ENCODE assay signal across 11 cellular contexts in genomic region chr3:112974178-112974517, GRCh38. TPM values are rescaled to one million over a fixed set of nuclear protein-coding genes. Genes with fewer than 3 reads are reported as not detected.
DNase-seq lines count a peak whose midpoint lies in the region; ATAC-seq lines count a peak whose summit lies in the region.
"Had no signal": no experiment of that assay in that cellular context is flagged by ENCODE, and none has a peak within 500 bp of the region (broad histone marks: within the 10 kb centered on the region; RNA-seq: fewer than 3 reads in every experiment).

No MANE protein-coding gene starts in this region.

- 49% methylated on average over 2 of the region's 2 CpGs for WGBS in esophagus, 2 donors

- H3K27ac ChIP-seq in esophagus (ENCODE audit: low read depth in 2 of 2, low read length in 1 of 2), result peak overlapping the region in 1 of 2 donors; percentile 15
- H3K27ac ChIP-seq: vagina had no signal

- H3K4me1 ChIP-seq in esophagus (ENCODE audit: control insufficient read depth in 2 of 2, insufficient read depth in 2 of 2, low read length in 1 of 2), result no peaks in the 10 kb centered on the region
- H3K4me1 ChIP-seq: vagina had no signal

- no peaks in the 10 kb centered on the region for H3K9me3 ChIP-seq in esophagus (ENCODE audit: control insufficient read depth in 2 of 2, insufficient read depth in 1 of 2, low read depth in 1 of 2, low read length in 1 of 2)
- H3K9me3 ChIP-seq: BLaER1 treated with 17β-estradiol and CSF1 and Interleukin-3, amounts not matched to agents 10 nM and 100 nM; vagina had no signal

- no peaks in the 10 kb centered on the region for H3K27me3 ChIP-seq in esophagus (ENCODE audit: control insufficient read depth in 1 of 2, insufficient read depth in 2 of 2, low read length in 2 of 2)
- H3K27me3 ChIP-seq: BLaER1 treated with 17β-estradiol and CSF1 and Interleukin-3, amounts not matched to agents 10 nM and 100 nM; vagina had no signal

- ATAC-seq in GM19397 (IDR thresholded peaks at IDR 0.05; ENCODE audit: unreplicated experiment) (peak; percentile 5), HG03439 (IDR thresholded peaks at IDR 0.05; ENCODE audit: unreplicated experiment) (peak; percentile 22)

- H3K4me3 ChIP-seq in esophagus (ENCODE audit: low read depth in 1 of 2, low read length in 2 of 2), result peak overlapping the region; percentile 32 to 34
- H3K4me3 ChIP-seq: vagina had no signal

- DNase-seq in CD1c-positive myeloid dendritic cell (ENCODE audit: extremely low spot score) (peak; percentile 49), medulla oblongata (ENCODE audit: extremely low spot score) (no peak), epidermal melanocyte (ENCODE audit: insufficient read length, low spot score) (no peak), DMS114 treated with DMSO at 0.1 percent for 48 hours (lab: John Stamatoyannopoulos, UW; ENCODE audit: unreplicated experiment) (no peak)
- no peak for DNase-seq in stimulated activated CD4-positive, alpha-beta T cell treated with anti-CD3 and anti-CD28 coated beads, Interleukin-4, amount 100 ng/mL, for 1 hour
- DNase-seq: activated CD4-positive, alpha-beta T cell treated with anti-CD3 and anti-CD28 coated beads, Interleukin-2, amount 50 U/mL, for 1 hour had no signal

- no peaks in the 10 kb centered on the region for H3K36me3 ChIP-seq in esophagus (ENCODE audit: control insufficient read depth in 2 of 2, insufficient read depth in 2 of 2, low read length in 1 of 2)
- H3K36me3 ChIP-seq: BLaER1 treated with 17β-estradiol and CSF1 and Interleukin-3, amounts not matched to agents 10 nM and 100 nM; vagina had no signal

RNA-seq across cellular contexts. Expression of gene CD200R1, which starts 0.8 kb away (rescaled TPM):
- polyA plus RNA-seq in esophagus, result 1 to 10 TPM; 1.5 to 2.2 TPM

RNA-seq across cellular contexts. Expression of gene GTPBP8, which starts 16.6 kb away (rescaled TPM):
- 10 to 100 TPM in 1 of 2 donors, 1 to 10 TPM in 1; 4.7 to 14.8 TPM for polyA plus RNA-seq in esophagus
